14 cellular contexts compared by ENCODE assay signal in genomic region chr1:240435996-240436566, GRCh38.
"Had no signal": no experiment of that assay in that cellular context is flagged by ENCODE, and none has a peak within 500 bp of the region (broad histone marks: within the 10 kb centered on the region; RNA-seq: fewer than 3 reads in every experiment).

No MANE protein-coding gene starts in this region.

- H3K27me3 ChIP-seq: right lobe of liver, tibial nerve had no signal

- H3K4me3 ChIP-seq: right lobe of liver, skin epidermis, tibial nerve had no signal

- ATAC-seq: left cardiac atrium, right lobe of liver, T-cell had no signal

- H3K36me3 ChIP-seq: right lobe of liver had no signal

- H3K27ac ChIP-seq: right lobe of liver, skin epidermis, tibial nerve had no signal

- H3K4me1 ChIP-seq: right lobe of liver, tibial nerve had no signal

- DNase-seq: activated CD4-positive, alpha-beta T cell treated with anti-CD3 and anti-CD28 coated beads for 1 hour; activated gamma-delta T cell treated with Interleukin-2 at 50 U/mL for 16 hours; activated T-cell treated with anti-CD3 and anti-CD28 coated beads, Interleukin-2, amount 50 U/mL, for 1 hour; effector CD4-positive, alpha-beta T cell; foreskin melanocyte; left cardiac atrium; naive B cell; occipital lobe; right lobe of liver; stimulated activated CD4-positive, alpha-beta T cell treated with anti-CD3 and anti-CD28 coated beads, Interleukin-1b, Interleukin-23, amount 100 ng/mL, for 48 hours; substantia nigra; T-cell had no signal

- H3K9me3 ChIP-seq: right lobe of liver, tibial nerve had no signal
